28 cellular contexts compared by ENCODE assay signal in genomic region chr2:196737046-196737445, GRCh38.
"Had no signal": no experiment of that assay in that cellular context is flagged by ENCODE, and none has a peak within 500 bp of the region (broad histone marks: within the 10 kb centered on the region; RNA-seq: fewer than 3 reads in every experiment).

No MANE protein-coding gene starts in this region.

- DNase-seq: colonic mucosa; cortex of kidney; dermis blood vessel endothelial cell; dorsolateral prefrontal cortex; effector CD4-positive, alpha-beta T cell; effector CD8-positive, alpha-beta T cell; effector memory CD4-positive, alpha-beta T cell; effector memory CD8-positive, alpha-beta T cell; endodermal cell; erythroblast; esophagus squamous epithelium; foreskin fibroblast; foreskin keratinocyte; foreskin melanocyte; gastrocnemius medialis; glutamatergic neuron; head of caudate nucleus; heart left ventricle; heart right ventricle had no signal

- H3K9me3 ChIP-seq: colonic mucosa, esophagus muscularis mucosa, esophagus squamous epithelium had no signal

- H3K36me3 ChIP-seq: colonic mucosa, esophagus muscularis mucosa, esophagus squamous epithelium, gastrocnemius medialis, gastroesophageal sphincter, heart right ventricle had no signal

- ATAC-seq: effector memory CD8-positive, alpha-beta T cell; esophagus mucosa; foreskin keratinocyte; gastrocnemius medialis; gastroesophageal sphincter; heart left ventricle; heart right ventricle had no signal

- H3K4me1 ChIP-seq: colonic mucosa, esophagus muscularis mucosa, esophagus squamous epithelium, foreskin keratinocyte, gastrocnemius medialis, gastroesophageal sphincter, heart left ventricle, heart right ventricle had no signal

- FAIRE-seq: colon, endometrium, endothelial cell of umbilical vein, frontal cortex had no signal

- H3K4me3 ChIP-seq: colonic mucosa, coronary artery, dorsolateral prefrontal cortex, esophagus muscularis mucosa, esophagus squamous epithelium, gastrocnemius medialis, gastroesophageal sphincter, heart left ventricle, heart right ventricle had no signal

- H3K27ac ChIP-seq: colonic mucosa, coronary artery, dorsolateral prefrontal cortex, epithelial cell of prostate, esophagus muscularis mucosa, esophagus squamous epithelium, foreskin keratinocyte, gastrocnemius medialis, gastroesophageal sphincter, heart left ventricle, heart right ventricle had no signal

- H3K27me3 ChIP-seq: colonic mucosa, dorsolateral prefrontal cortex, esophagus muscularis mucosa, esophagus squamous epithelium, foreskin keratinocyte, gastrocnemius medialis, gastroesophageal sphincter, heart left ventricle, heart right ventricle had no signal
